Comparison of ENCODE assay signal across 1 cellular context in the genomic region with DNA sequence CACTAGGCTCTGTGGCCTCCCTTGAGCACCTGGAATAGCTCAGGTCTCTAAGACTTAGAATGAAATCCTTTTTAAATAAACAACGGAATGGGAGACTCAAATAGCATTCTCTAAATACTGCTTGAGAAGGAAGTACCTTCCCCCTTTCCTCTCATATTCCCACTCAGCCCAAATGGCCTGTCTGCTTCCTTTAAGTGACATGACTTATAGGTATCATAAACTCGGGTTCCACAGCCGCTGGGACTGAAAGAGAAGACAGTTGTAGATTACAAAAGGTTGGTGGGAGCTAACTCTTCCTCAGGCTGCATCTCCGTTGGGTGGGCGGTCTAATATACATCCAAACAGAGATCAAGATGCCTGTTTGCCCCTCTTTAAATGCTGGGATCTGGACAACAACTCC.
TF ChIP-seq lines count a peak whose summit lies in the region.

No MANE protein-coding gene starts in this region.

TF ChIP-seq in HCT116, 20 proteins besides CTCF, POLR2A, EP300 and RAD21 (continued from another document):
- TF ChIP-seq EZH2 (IDR thresholded peaks at IDR 0.05) (no peak), CEBPB (IDR thresholded peaks at IDR 0.05; ENCODE audit: low read depth) (no peak), ELF1 (IDR thresholded peaks at IDR 0.05; ENCODE audit: borderline replicate concordance, low read depth) (no peak), ZFX (IDR thresholded peaks at IDR 0.05) (no peak), YY1 (IDR thresholded peaks at IDR 0.05; ENCODE audit: extremely low read depth, insufficient replicate concordance, low read depth, low read length) (no peak), POLR2AphosphoS5 (IDR thresholded peaks at IDR 0.05; ENCODE audit: low read depth, low read length) (no peak), CBX3 (IDR thresholded peaks at IDR 0.05; ENCODE audit: low read depth) (no peak), TCF7L2 (IDR thresholded peaks at IDR 0.05; ENCODE audit: borderline replicate concordance, extremely low read depth, insufficient read depth, insufficient read length) (no peak)
- TF ChIP-seq, protein P1, sequence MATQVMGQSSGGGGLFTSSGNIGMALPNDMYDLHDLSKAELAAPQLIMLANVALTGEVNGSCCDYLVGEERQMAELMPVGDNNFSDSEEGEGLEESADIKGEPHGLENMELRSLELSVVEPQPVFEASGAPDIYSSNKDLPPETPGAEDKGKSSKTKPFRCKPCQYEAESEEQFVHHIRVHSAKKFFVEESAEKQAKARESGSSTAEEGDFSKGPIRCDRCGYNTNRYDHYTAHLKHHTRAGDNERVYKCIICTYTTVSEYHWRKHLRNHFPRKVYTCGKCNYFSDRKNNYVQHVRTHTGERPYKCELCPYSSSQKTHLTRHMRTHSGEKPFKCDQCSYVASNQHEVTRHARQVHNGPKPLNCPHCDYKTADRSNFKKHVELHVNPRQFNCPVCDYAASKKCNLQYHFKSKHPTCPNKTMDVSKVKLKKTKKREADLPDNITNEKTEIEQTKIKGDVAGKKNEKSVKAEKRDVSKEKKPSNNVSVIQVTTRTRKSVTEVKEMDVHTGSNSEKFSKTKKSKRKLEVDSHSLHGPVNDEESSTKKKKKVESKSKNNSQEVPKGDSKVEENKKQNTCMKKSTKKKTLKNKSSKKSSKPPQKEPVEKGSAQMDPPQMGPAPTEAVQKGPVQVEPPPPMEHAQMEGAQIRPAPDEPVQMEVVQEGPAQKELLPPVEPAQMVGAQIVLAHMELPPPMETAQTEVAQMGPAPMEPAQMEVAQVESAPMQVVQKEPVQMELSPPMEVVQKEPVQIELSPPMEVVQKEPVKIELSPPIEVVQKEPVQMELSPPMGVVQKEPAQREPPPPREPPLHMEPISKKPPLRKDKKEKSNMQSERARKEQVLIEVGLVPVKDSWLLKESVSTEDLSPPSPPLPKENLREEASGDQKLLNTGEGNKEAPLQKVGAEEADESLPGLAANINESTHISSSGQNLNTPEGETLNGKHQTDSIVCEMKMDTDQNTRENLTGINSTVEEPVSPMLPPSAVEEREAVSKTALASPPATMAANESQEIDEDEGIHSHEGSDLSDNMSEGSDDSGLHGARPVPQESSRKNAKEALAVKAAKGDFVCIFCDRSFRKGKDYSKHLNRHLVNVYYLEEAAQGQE (IDR thresholded peaks at IDR 0.05; ENCODE audit: low read depth): no peak
